13 cellular contexts compared by ENCODE assay signal in the genomic region with DNA sequence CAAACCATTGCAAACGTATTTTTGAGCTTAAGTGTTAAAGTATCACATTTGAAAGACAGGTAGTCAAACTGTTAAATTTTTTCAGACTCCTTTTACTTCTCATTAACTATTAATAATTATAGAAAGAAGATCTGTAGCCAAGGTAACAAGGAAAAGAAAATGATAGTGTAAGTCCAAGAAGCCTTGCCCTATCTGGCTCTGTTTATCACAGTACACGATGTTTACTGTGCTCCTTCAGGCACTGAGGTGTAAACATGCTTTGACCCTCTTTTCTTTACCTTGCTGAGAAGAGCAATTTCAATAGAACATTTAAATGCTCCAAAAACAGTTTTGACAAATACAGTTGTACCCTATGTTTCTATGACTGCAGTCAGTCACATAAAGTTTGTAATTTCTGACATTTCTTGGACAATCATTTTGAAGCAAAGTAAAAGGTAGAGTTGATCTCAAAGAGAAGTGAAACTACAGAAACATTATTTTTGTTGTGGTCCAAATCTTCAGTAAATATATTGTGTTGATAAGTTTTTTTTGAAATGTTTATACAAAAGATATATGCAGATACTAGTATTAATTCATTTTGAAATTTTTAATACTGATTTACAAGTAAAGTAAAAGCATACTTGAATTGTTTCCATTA.
DNase-seq lines count a peak whose midpoint lies in the region; ATAC-seq lines count a peak whose summit lies in the region.
"Had no signal": no experiment of that assay in that cellular context is flagged by ENCODE, and none has a peak within 500 bp of the region (broad histone marks: within the 10 kb centered on the region; RNA-seq: fewer than 3 reads in every experiment).

No MANE protein-coding gene starts in this region.

- DNase-seq in NCI-H1417 (lab: John Stamatoyannopoulos, UW) = no peak
- no peak for DNase-seq in stimulated activated naive CD8-positive, alpha-beta T cell treated with anti-CD3 and anti-CD28 coated beads, Interleukin-15, Interleukin-2, amounts not matched to agents 100 U/mL and 50 U/mL, for 24 hours
- DNase-seq: activated naive CD8-positive, alpha-beta T cell treated with anti-CD3 and anti-CD28 coated beads for 36 hours; activated T-cell treated with anti-CD3 and anti-CD28 coated beads, Interleukin-2, amount 50 U/mL, for 1 hour; Karpas-422; NCI-H146; NCI-H345 had no signal

- ATAC-seq in GM18520 (IDR thresholded peaks at IDR 0.05; ENCODE audit: unreplicated experiment) (peak; percentile 42), GM21360 (IDR thresholded peaks at IDR 0.05; ENCODE audit: unreplicated experiment) (peak; percentile 48), HG02870 (IDR thresholded peaks at IDR 0.05; ENCODE audit: unreplicated experiment) (peak; percentile 33), HG03469 (IDR thresholded peaks at IDR 0.05; ENCODE audit: unreplicated experiment) (peak; percentile 33), GM18907 (IDR thresholded peaks at IDR 0.05; ENCODE audit: unreplicated experiment) (no peak), HG03039 (IDR thresholded peaks at IDR 0.05; ENCODE audit: unreplicated experiment) (no peak)
- no peak for ATAC-seq in stimulated activated naive CD8-positive, alpha-beta T cell treated with anti-CD3 and anti-CD28 coated beads, Interleukin-15, Interleukin-2, amounts not matched to agents 100 U/mL and 50 U/mL, for 24 hours

Comparison
In these comparisons a context has a peak if more than half of its experiments do, and no peak if none do; other contexts are left out.
1. ATAC-seq: peak in GM18520 (single experiment), GM21360 (single experiment), HG02870 (single experiment) and HG03469 (single experiment); none in GM18907 (single experiment), HG03039 (single experiment) and stimulated activated naive CD8-positive, alpha-beta T cell treated with anti-CD3 and anti-CD28 coated beads, Interleukin-15, Interleukin-2, amounts not matched to agents 100 U/mL and 50 U/mL, for 24 hours (single experiment).